In genomic region chr3:46955801-46956259, GRCh38 we compare ENCODE assay signal across 14 cellular contexts. TPM values are rescaled to one million over a fixed set of nuclear protein-coding genes. Genes with fewer than 3 reads are reported as not detected.
A peak's percentile ranks its signal among the peaks of the same experiment; 100 is the strongest.
DNase-seq lines count a peak whose midpoint lies in the region; ATAC-seq, FAIRE-seq and TF ChIP-seq lines count a peak whose summit lies in the region.
"Had no signal": no experiment of that assay in that cellular context is flagged by ENCODE, and none has a peak within 500 bp of the region (broad histone marks: within the 10 kb centered on the region; RNA-seq: fewer than 3 reads in every experiment).

No MANE protein-coding gene starts in this region.

- H3K79me2 ChIP-seq in OCI-LY1 (ENCODE audit: insufficient read depth, low read length): peaks cover 95% of the 10 kb centered on the region

- peaks cover 12% of the 10 kb centered on the region for H3K36me3 Mint-ChIP-seq in activated T-cell treated with anti-CD3 and anti-CD28 coated beads, Interleukin-2, amount 50 U/mL, for 4 hours (ENCODE audit: insufficient read depth)
- H3K36me3 Mint-ChIP-seq in effector memory CD8-positive, alpha-beta T cell (ENCODE audit: insufficient read depth): peaks cover 29% of the 10 kb centered on the region
- H3K36me3 Mint-ChIP-seq in stimulated activated naive CD8-positive, alpha-beta T cell treated with anti-CD3 and anti-CD28 coated beads, Interleukin-15, Interleukin-2, amounts not matched to agents 100 ng/mL and 50 ng/mL, for 24 hours (ENCODE audit: low read depth): peaks cover 44% of the 10 kb centered on the region

- peaks cover 92% of the 10 kb centered on the region for H3K4me1 Mint-ChIP-seq in activated T-cell treated with anti-CD3 and anti-CD28 coated beads, Interleukin-2, amount 50 U/mL, for 4 hours (ENCODE audit: low read depth)
- peaks cover 81 to 83% of the 10 kb centered on the region in 2 donors for H3K4me1 Mint-ChIP-seq in effector memory CD8-positive, alpha-beta T cell (ENCODE audit: low read depth in 2 of 2)
- H3K4me1 Mint-ChIP-seq in stimulated activated naive CD8-positive, alpha-beta T cell treated with anti-CD3 and anti-CD28 coated beads, Interleukin-15, Interleukin-2, amounts not matched to agents 100 ng/mL and 50 ng/mL, for 24 hours (ENCODE audit: low read depth): peaks cover 97% of the 10 kb centered on the region

- peak overlapping the region; percentile 21; the same call in 1 of the 2 replicates for H3K9ac ChIP-seq in OCI-LY1 (ENCODE audit: low read length)

- no peak for DNase-seq in activated T-cell treated with anti-CD3 and anti-CD28 coated beads, Interleukin-2, amount 50 U/mL, for 4 hours
- DNase-seq in activated T-cell treated with anti-CD3 and anti-CD28 coated beads, Interleukin-2, amount 50 U/mL, for 1 hour: no peak
- DNase-seq in effector memory CD8-positive, alpha-beta T cell: peak in 2 of 3 experiments; percentile 19 to 42
- DNase-seq in stimulated activated CD4-positive, alpha-beta T cell treated with anti-CD3 and anti-CD28 coated beads, Interleukin-12 subunit alpha, Interleukin-12 subunit beta, amount 100 ng/mL, for 4 hours: no peak
- DNase-seq in NCI-H1694 treated with DMSO at 0.1 percent for 48 hours (lab: John Stamatoyannopoulos, UW) (no peak), RCC 7860 (ENCODE audit: low spot score) (no peak)
- DNase-seq: activated CD4-positive, alpha-beta T cell treated with anti-CD3 and anti-CD28 coated beads for 4 hours; AML-193; NCI-H2171 treated with DMSO at 0.1 percent for 48 hours; sigmoid colon; stimulated activated CD8-positive, alpha-beta memory T cell treated with anti-CD3 and anti-CD28 coated beads, Interleukin-4, amount 100 ng/mL, for 48 hours had no signal

- peak overlapping the region; percentile 55 for H3K27ac ChIP-seq in OCI-LY1 (ENCODE audit: low read depth, low read length, poor library complexity, severe bottlenecking)

- no peaks in the 10 kb centered on the region for H3K9me3 ChIP-seq in OCI-LY1 (ENCODE audit: low read length)
- H3K9me3 ChIP-seq: sigmoid colon had no signal

- H3K4me3 Mint-ChIP-seq in activated T-cell treated with anti-CD3 and anti-CD28 coated beads, Interleukin-2, amount 50 U/mL, for 4 hours: peak overlapping the region; percentile 53
- H3K4me3 Mint-ChIP-seq in effector memory CD8-positive, alpha-beta T cell: peak overlapping the region; percentile 71 to 77
- peak overlapping the region; percentile 44 for H3K4me3 Mint-ChIP-seq in stimulated activated naive CD8-positive, alpha-beta T cell treated with anti-CD3 and anti-CD28 coated beads, Interleukin-15, Interleukin-2, amounts not matched to agents 100 ng/mL and 50 ng/mL, for 24 hours

- peak overlapping the region; percentile 84 to 94 for H3K27ac Mint-ChIP-seq in effector memory CD8-positive, alpha-beta T cell
- H3K27ac Mint-ChIP-seq in stimulated activated naive CD8-positive, alpha-beta T cell treated with anti-CD3 and anti-CD28 coated beads, Interleukin-15, Interleukin-2, amounts not matched to agents 100 ng/mL and 50 ng/mL, for 24 hours: peak overlapping the region; percentile 97

- H3K9me2 ChIP-seq in OCI-LY1 (ENCODE audit: low read depth, low read length): no peaks in the 10 kb centered on the region

- peaks cover 82% of the 10 kb centered on the region for H3K4me1 ChIP-seq in OCI-LY1 (ENCODE audit: insufficient read depth, low read length, severe bottlenecking)

- no peaks in the 10 kb centered on the region for H3K27me3 ChIP-seq in OCI-LY1 (ENCODE audit: insufficient read depth, low read length)
- H3K27me3 ChIP-seq: sigmoid colon had no signal

- FAIRE-seq in RCC 7860 (lab: Jason Lieb, UNC): no peak

- TF ChIP-seq CTCF in OCI-LY1 (IDR thresholded peaks at IDR 0.05; ENCODE audit: low read length): no peak

- no peaks in the 10 kb centered on the region for H3F3A ChIP-seq in OCI-LY1 (ENCODE audit: insufficient read depth, low read length)

- H3K36me3 ChIP-seq in OCI-LY1 (ENCODE audit: insufficient read depth, low read length): peaks cover 14% of the 10 kb centered on the region; the same call in 1 of the 2 replicates
- H3K36me3 ChIP-seq: sigmoid colon had no signal

- no peak overlapping the region; the same call in 1 of the 2 replicates for H3K4me2 ChIP-seq in OCI-LY1 (ENCODE audit: low read length)

- H3K9me3 Mint-ChIP-seq in activated T-cell treated with anti-CD3 and anti-CD28 coated beads, Interleukin-2, amount 50 U/mL, for 4 hours: no peaks in the 10 kb centered on the region
- H3K9me3 Mint-ChIP-seq in effector memory CD8-positive, alpha-beta T cell: no peaks in the 10 kb centered on the region
- H3K9me3 Mint-ChIP-seq in stimulated activated naive CD8-positive, alpha-beta T cell treated with anti-CD3 and anti-CD28 coated beads, Interleukin-15, Interleukin-2, amounts not matched to agents 100 ng/mL and 50 ng/mL, for 24 hours: no peaks in the 10 kb centered on the region

- peak in 1 of 2 donors; percentile 10 for ATAC-seq in activated T-cell treated with anti-CD3 and anti-CD28 coated beads, Interleukin-2, amount 50 U/mL, for 4 hours
- peak; percentile 38 for ATAC-seq in effector memory CD8-positive, alpha-beta T cell (replicated peaks)

- H2AFZ ChIP-seq in OCI-LY1 (ENCODE audit: low read length): no peak overlapping the region

- H3K4me3 ChIP-seq in OCI-LY1 (ENCODE audit: low read depth, low read length, poor library complexity, severe bottlenecking): no peak overlapping the region
- H3K4me3 ChIP-seq: lung, sigmoid colon had no signal

- H4K20me1 ChIP-seq in OCI-LY1 (ENCODE audit: insufficient read depth, low read length): no peaks in the 10 kb centered on the region

- H3K27me3 Mint-ChIP-seq in activated T-cell treated with anti-CD3 and anti-CD28 coated beads, Interleukin-2, amount 50 U/mL, for 4 hours (ENCODE audit: low read depth): no peaks in the 10 kb centered on the region
- no peaks in the 10 kb centered on the region for H3K27me3 Mint-ChIP-seq in effector memory CD8-positive, alpha-beta T cell
- no peaks in the 10 kb centered on the region for H3K27me3 Mint-ChIP-seq in stimulated activated naive CD8-positive, alpha-beta T cell treated with anti-CD3 and anti-CD28 coated beads, Interleukin-15, Interleukin-2, amounts not matched to agents 100 ng/mL and 50 ng/mL, for 24 hours

RNA-seq across cellular contexts. Expression of gene CCDC12, which starts 20.7 kb away (rescaled TPM):
- total RNA-seq in activated T-cell treated with anti-CD3 and anti-CD28 coated beads, Interleukin-2, amount 50 U/mL, for 4 hours: 10 to 100 TPM; 75.9 to 77.6 (median 76.5) TPM

RNA-seq across cellular contexts. Expression of gene NBEAL2, which starts 23.6 kb away (rescaled TPM):
- total RNA-seq in activated T-cell treated with anti-CD3 and anti-CD28 coated beads, Interleukin-2, amount 50 U/mL, for 4 hours: 10 to 100 TPM; 75.5 to 86.9 (median 80.7) TPM

Comparison
In these comparisons a context has a peak if more than half of its experiments do, and no peak if none do; other contexts are left out.
1. DNase-seq: peak in effector memory CD8-positive, alpha-beta T cell (2 of 3); none in activated T-cell treated with anti-CD3 and anti-CD28 coated beads, Interleukin-2, amount 50 U/mL, for 4 hours (single experiment), activated T-cell treated with anti-CD3 and anti-CD28 coated beads, Interleukin-2, amount 50 U/mL, for 1 hour (single experiment), stimulated activated CD4-positive, alpha-beta T cell treated with anti-CD3 and anti-CD28 coated beads, Interleukin-12 subunit alpha, Interleukin-12 subunit beta, amount 100 ng/mL, for 4 hours (single experiment), NCI-H1694 treated with DMSO at 0.1 percent for 48 hours (single experiment) and RCC 7860 (single experiment).
2. Peak in every context shown above with its lines, with median percentiles within 50 percentile points of each other: H3K4me3 Mint-ChIP-seq.